In the genomic region with DNA sequence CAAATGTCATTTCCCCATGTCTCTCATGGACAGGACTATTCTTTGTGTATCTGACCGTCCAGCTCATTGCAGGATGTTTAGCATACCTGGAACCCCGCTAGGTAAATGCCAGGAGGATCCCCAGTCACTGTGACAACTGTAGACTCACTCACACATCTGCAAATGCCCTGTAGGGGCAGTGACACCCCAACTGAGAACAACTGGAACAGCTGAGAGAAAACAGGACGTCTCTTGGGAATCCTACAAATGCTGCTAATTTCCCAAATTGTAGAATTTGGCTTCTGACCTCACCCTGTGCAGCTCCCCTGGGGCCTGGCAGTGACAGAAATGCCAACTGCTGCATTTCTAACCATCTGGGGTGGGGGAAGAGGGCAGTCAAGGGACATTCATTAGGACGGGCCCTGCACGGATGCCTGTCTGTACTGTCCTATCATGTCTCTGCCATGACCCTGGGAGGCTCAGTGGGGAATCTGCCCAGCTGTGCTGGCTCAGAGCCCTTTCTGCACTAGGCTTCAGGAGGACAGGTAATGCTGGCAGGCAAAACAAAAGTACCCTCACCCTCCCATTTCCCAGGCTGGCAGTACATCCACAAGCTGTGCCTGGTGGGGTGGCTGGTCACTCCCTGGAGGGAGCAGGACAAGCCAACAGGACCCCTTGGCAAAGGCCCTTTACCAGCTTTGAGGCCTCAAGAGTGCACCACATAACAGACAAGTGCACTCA, we compare ENCODE assay signal across 25 cellular contexts. TPM values are rescaled to one million over a fixed set of nuclear protein-coding genes. Genes with fewer than 3 reads are reported as not detected.
DNase-seq lines count a peak whose midpoint lies in the region; ATAC-seq, FAIRE-seq and TF ChIP-seq lines count a peak whose summit lies in the region.
"Had no signal": no experiment of that assay in that cellular context is flagged by ENCODE, and none has a peak within 500 bp of the region (broad histone marks: within the 10 kb centered on the region; RNA-seq: fewer than 3 reads in every experiment).

No MANE protein-coding gene starts in this region.

- TF ChIP-seq RAD21 in GM12878 (IDR thresholded peaks at IDR 0.05; ENCODE audit: insufficient read depth, low read depth, low read length) (no peak), SK-N-SH (IDR thresholded peaks at IDR 0.05; ENCODE audit: low read length) (no peak)

- H2AFZ ChIP-seq in GM12878 (ENCODE audit: control insufficient read depth, low read depth, low read length) (no peak overlapping the region), SK-N-SH (ENCODE audit: low read depth) (no peak overlapping the region)

- SMC1A ChIA-PET in GM12878 (lab: Charles Lee; ENCODE audit: uncharacterized antibody, unreplicated experiment), result interaction anchor here (1.4 kb wide), 1 partner anchor 14 kb away, joined by 3 read pairs; no protein-coding TSS in a partner anchor

- peaks cover 0 to 5% of the 10 kb centered on the region in 2 experiments; a peak in 2 of 4 replicates for H3K27me3 ChIP-seq in GM12878 (replicated peaks in 1 of 2; ENCODE audit: control insufficient read depth in 2 of 2, insufficient read depth in 2 of 2, low read length in 1 of 2)
- H3K27me3 ChIP-seq in gastrocnemius medialis, result no peaks in the 10 kb centered on the region
- no peaks in the 10 kb centered on the region for H3K27me3 ChIP-seq in SK-N-SH (ENCODE audit: insufficient read depth)
- H3K27me3 ChIP-seq: colonic mucosa, pancreas, right atrium auricular region, thyroid gland had no signal

- FAIRE-seq in GM12878 (lab: Jason Lieb, UNC) (no peak), kidney (lab: Jason Lieb, UNC) (no peak)
- FAIRE-seq: endometrium, GM12892, H54, pancreas had no signal

- CTCF ChIA-PET in GM12878 (lab: Yijun Ruan, JAX), result no interaction called here
- CTCF ChIA-PET in SK-N-SH (lab: Yijun Ruan, JAX), result interaction anchor here (1.0 to 1.1 kb wide), 2 partner anchors 45 to 59 kb away, joined by 3 read pairs; no protein-coding TSS in a partner anchor

- POLR2A ChIA-PET in GM12878 (lab: Charles Lee), result no interaction called here
- POLR2A ChIA-PET in SK-N-SH (lab: Yijun Ruan, JAX), result interaction anchor here (0.6 kb wide), 1 partner anchor 288 kb away, joined by 6 read pairs; no protein-coding TSS in a partner anchor

- peak; percentile 36; the same call in 1 of the 3 replicates for TF ChIP-seq CTCF in GM12872 (IDR thresholded peaks at IDR 0.05; ENCODE audit: insufficient read depth, low read depth, low read length)
- peak in 1 of 3 experiments; percentile 13; a peak in 1 of 6 replicates for TF ChIP-seq CTCF in GM12878 (IDR thresholded peaks at IDR 0.05 in 2 of 3, conservative IDR thresholded peaks at IDR 0.05 in 1 of 3; ENCODE audit: control insufficient read depth in 2 of 3, extremely low read depth in 1 of 3, insufficient read depth in 1 of 3, low read depth in 3 of 3, low read length in 3 of 3)
- no peak for TF ChIP-seq CTCF in kidney (IDR thresholded peaks at IDR 0.05; ENCODE audit: borderline replicate concordance, extremely low read depth, insufficient read depth)
- TF ChIP-seq CTCF in gastrocnemius medialis (IDR thresholded peaks at IDR 0.05 in 4 of 5, conservative IDR thresholded peaks at IDR 0.05 in 1 of 5), result no peak
- TF ChIP-seq CTCF in SK-N-SH (IDR thresholded peaks at IDR 0.05), result no peak

- RAD21 ChIA-PET in GM12878 (lab: Charles Lee; ENCODE audit: unreplicated experiment), result no interaction called here

- in situ Hi-C loops in GM12878 (cut with MboI) (no loop called here), gastrocnemius medialis (cut with MboI; ENCODE audit: low sequenced_read_pairs in 4 of 4) (no loop called here)

- TF ChIP-seq EP300 in GM12878 (IDR thresholded peaks at IDR 0.05; ENCODE audit: borderline replicate concordance in 1 of 2, control insufficient read depth in 1 of 2, low read depth in 2 of 2, low read length in 2 of 2) (no peak), SK-N-SH (IDR thresholded peaks at IDR 0.05; ENCODE audit: borderline replicate concordance in 1 of 2, low read depth in 1 of 2, low read length in 1 of 2) (no peak)

- no peak overlapping the region for H3K4me2 ChIP-seq in GM12878 (ENCODE audit: control insufficient read depth, insufficient read depth)
- H3K4me2 ChIP-seq in SK-N-SH, result no peak overlapping the region

- no peaks in the 10 kb centered on the region for H3K9me2 ChIP-seq in SK-N-SH

- no peaks in the 10 kb centered on the region for H3K79me2 ChIP-seq in GM12878 (ENCODE audit: control insufficient read depth, insufficient read depth, low read length)
- no peaks in the 10 kb centered on the region for H3K79me2 ChIP-seq in SK-N-SH (ENCODE audit: insufficient read depth)

- intact Hi-C loops in GM12878 (cut with micrococcal nuclease; ENCODE audit: unreplicated experiment) (no loop called here), kidney (cut with DNase I) (no loop called here), gastrocnemius medialis (cut with DNase I; ENCODE audit: low total_unique reads) (no loop called here)

- no peak overlapping the region for H3K27ac ChIP-seq in GM12878 (ENCODE audit: control insufficient read depth, insufficient read depth)
- H3K27ac ChIP-seq in kidney (ENCODE audit: low read depth in 2 of 2, low read length in 2 of 2), result no peak overlapping the region
- no peak overlapping the region for H3K27ac ChIP-seq in gastrocnemius medialis
- no peak overlapping the region for H3K27ac ChIP-seq in SK-N-SH (ENCODE audit: low read depth in 2 of 2, low read length in 1 of 2)
- H3K27ac ChIP-seq: colonic mucosa, pancreas, right atrium auricular region, thyroid gland had no signal

- 2% methylated on average over 5 of the region's 5 CpGs for WGBS in GM12878 (ENCODE audit: insufficient coverage, insufficient replicate concordance, low lambda C conversion rate, missing lambda C conversion rate)
- WGBS in SK-N-SH (ENCODE audit: low lambda C conversion rate), result 41% methylated on average over 3 of the region's 5 CpGs

- H3K9ac ChIP-seq in GM12878 (ENCODE audit: control insufficient read depth, insufficient read depth, low read length) (no peak overlapping the region), kidney (ENCODE audit: low read length in 2 of 2) (no peak overlapping the region), SK-N-SH (no peak overlapping the region)

- H3K36me3 ChIP-seq in GM12878 (ENCODE audit: control insufficient read depth in 2 of 2, insufficient read depth in 2 of 2, low read length in 1 of 2) (no peaks in the 10 kb centered on the region), kidney (ENCODE audit: control insufficient read depth in 1 of 2, insufficient read depth in 2 of 2, low read length in 2 of 2) (no peaks in the 10 kb centered on the region), gastrocnemius medialis (no peaks in the 10 kb centered on the region), SK-N-SH (replicated peaks in 1 of 2; ENCODE audit: control insufficient read depth in 1 of 2, insufficient read depth in 2 of 2, low read length in 1 of 2) (no peaks in the 10 kb centered on the region)
- H3K36me3 ChIP-seq: colonic mucosa, pancreas, right atrium auricular region, thyroid gland had no signal

- no TSS peak for BruUV-seq in GM12878 (replicated peaks; lab: Mats Ljungman, UMichigan)

- ATAC-seq in GM12878, result peak; percentile 57; the same call in 2 of the 3 replicates
- ATAC-seq in GM21367 (IDR thresholded peaks at IDR 0.05; ENCODE audit: unreplicated experiment), result no peak
- no peak for ATAC-seq in gastrocnemius medialis
- ATAC-seq: natural killer cell, pancreas had no signal

- no peaks in the 10 kb centered on the region for H3F3A ChIP-seq in SK-N-SH (replicated peaks; ENCODE audit: insufficient read depth)

- H3K4me1 ChIP-seq in GM12878 (ENCODE audit: control insufficient read depth, insufficient read depth, low read length), result no peaks in the 10 kb centered on the region
- peaks cover 0 to 2% of the 10 kb centered on the region in 2 donors for H3K4me1 ChIP-seq in kidney (ENCODE audit: control insufficient read depth in 1 of 2, insufficient read depth in 1 of 2, low read depth in 1 of 2, low read length in 2 of 2)
- no peaks in the 10 kb centered on the region for H3K4me1 ChIP-seq in gastrocnemius medialis
- H3K4me1 ChIP-seq in SK-N-SH (ENCODE audit: control insufficient read depth in 1 of 2, insufficient read depth in 2 of 2, low read depth in 1 of 2, low read length in 1 of 2), result peaks cover 0 to 10% of the 10 kb centered on the region in 2 experiments; a peak in 1 of 4 replicates
- H3K4me1 ChIP-seq: colonic mucosa, thyroid gland had no signal

- H4K20me1 ChIP-seq in GM12878 (ENCODE audit: control insufficient read depth, insufficient read depth), result no peaks in the 10 kb centered on the region
- no peaks in the 10 kb centered on the region for H4K20me1 ChIP-seq in SK-N-SH (ENCODE audit: insufficient read depth)

- no peaks in the 10 kb centered on the region for H3K9me3 ChIP-seq in GM12878 (replicated peaks; ENCODE audit: control insufficient read depth, insufficient read depth, low read length)
- H3K9me3 ChIP-seq in kidney (ENCODE audit: control insufficient read depth in 1 of 2, low read length in 2 of 2), result no peaks in the 10 kb centered on the region
- H3K9me3 ChIP-seq in gastrocnemius medialis, result no peaks in the 10 kb centered on the region
- H3K9me3 ChIP-seq in SK-N-SH, result no peaks in the 10 kb centered on the region
- H3K9me3 ChIP-seq: colonic mucosa, pancreas, right atrium auricular region, thyroid gland had no signal

- H3K4me3 ChIP-seq in GM12878 (no peak overlapping the region), kidney (ENCODE audit: low read length in 2 of 2) (no peak overlapping the region), gastrocnemius medialis (no peak overlapping the region), SK-N-SH (ENCODE audit: low read depth in 2 of 2, low read length in 1 of 2) (no peak overlapping the region)
- H3K4me3 ChIP-seq: colonic mucosa, pancreas, right atrium auricular region, thyroid gland had no signal

- DNase-seq in LHCN-M2 (ENCODE audit: low read depth) (peak; percentile 21), GM12878 (ENCODE audit: low read depth, low spot score) (no peak), kidney (peak; percentile 12), UCSD-AML1 (lab: John Stamatoyannopoulos, UW; ENCODE audit: unreplicated experiment) (no peak), gastrocnemius medialis (no peak), SK-N-SH (no peak)
- DNase-seq: activated CD4-positive, alpha-beta T cell treated with anti-CD3 and anti-CD28 coated beads for 4 hours; CD4-positive, alpha-beta memory T cell; colonic mucosa; GF-D8; KBM-7; MV-4-11; natural killer cell; NCI-H1930; NCI-H226; NCI-H774; pancreas; T-helper 1 cell; thyroid gland had no signal

- TF ChIP-seq POLR2A in GM12878 (IDR thresholded peaks at IDR 0.05; ENCODE audit: low read depth, low read length), result no peak
- TF ChIP-seq POLR2A in gastrocnemius medialis (IDR thresholded peaks at IDR 0.05), result no peak

RNA-seq across cellular contexts. Expression of gene RAB6B, which starts 30.4 kb away (rescaled TPM):
- total RNA-seq in LHCN-M2 (2014; rRNA removed), result 0.32 and 0.69 TPM in 2 replicates
- 2.8 TPM for polyA plus RNA-seq in LHCN-M2 (2012)
- total RNA-seq in GM12878 (2013; cell fraction: nucleolus; rRNA removed), result not detected in 2 replicates
- not detected in 2 replicates for total RNA-seq in GM12878 (2014; rRNA removed)
- not detected in 2 replicates for total RNA-seq in GM12878 (2014; rRNA removed; fragmentation: Illumina TruSeq; extraction: Trizol)
- 0.13 TPM in 1 of 2 replicates, not detected in the other for total RNA-seq in GM12878 (2021)
- 0.47 TPM for polyA plus RNA-seq in GM12878 (2011; ENCODE audit: low read depth)
- not detected in 2 replicates for polyA plus RNA-seq in GM12878 (2011; rRNA removed)
- not detected in 2 replicates for polyA plus RNA-seq in GM12878 (2011; cell fraction: cytosol; rRNA removed)
- 0.03 TPM in 1 of 2 replicates, not detected in the other for polyA plus RNA-seq in GM12878 (2011; cell fraction: nucleus; rRNA removed)
- 0.57 and 1.5 TPM in 2 replicates for polyA plus RNA-seq in GM12878 (2012)
- 0.01 TPM in 1 of 2 replicates, not detected in the other for polyA plus RNA-seq in GM12878 (2014; fragmentation: Illumina TruSeq; extraction: Trizol)
- polyA plus RNA-seq in GM12878 (2014; fragmentation: Nextera tagmentation; extraction: Ambion mirVana), result under 1 TPM in 1 of 2 experiments, not detected in 1; 0.02 TPM
- polyA plus RNA-seq in GM12878 (2014; rRNA removed), result 0.04 TPM in 1 of 2 replicates, not detected in the other
- polyA plus RNA-seq in GM12878 (2016; fragmentation: Nextera tagmentation; extraction: Ambion mirVana), result under 1 TPM; 0.09 to 0.16 TPM
- not detected in 2 replicates for polyA minus RNA-seq in GM12878 (2011; rRNA and poly(A)+ RNA removed)
- polyA minus RNA-seq in GM12878 (2011; cell fraction: cytosol; rRNA and poly(A)+ RNA removed), result not detected in 2 replicates
- polyA minus RNA-seq in GM12878 (2011; cell fraction: nucleus; rRNA and poly(A)+ RNA removed), result not detected in 2 replicates
- 17.7 TPM for total RNA-seq in kidney
- 6.6 TPM for polyA plus RNA-seq in kidney (ENCODE audit: insufficient read depth, low read depth, low replicate concordance)
- total RNA-seq in gastrocnemius medialis, result 1 to 10 TPM in 1 of 4 donors, under 1 TPM in 3; 0.31 to 1.1 (median 0.72) TPM
- polyA plus RNA-seq in SK-N-SH (2012; rRNA removed), result 8.5 and 9.3 TPM in 2 replicates
- polyA plus RNA-seq in SK-N-SH (2012; cell fraction: cytosol; rRNA removed), result 8.0 and 9.7 TPM in 2 replicates
- polyA plus RNA-seq in SK-N-SH (2012; cell fraction: nucleus; rRNA removed), result 7.2 and 7.3 TPM in 2 replicates

RNA-seq across cellular contexts. Expression of gene SRPRB, which starts 59.7 kb away (rescaled TPM):
- 43.0 and 56.6 TPM in 2 replicates for total RNA-seq in LHCN-M2 (2014; rRNA removed)
- 46.2 TPM for polyA plus RNA-seq in LHCN-M2 (2012)
- total RNA-seq in GM12878 (2013; cell fraction: nucleolus; rRNA removed), result 40.0 and 42.4 TPM in 2 replicates
- 45.5 and 46.9 TPM in 2 replicates for total RNA-seq in GM12878 (2014; rRNA removed)
- total RNA-seq in GM12878 (2014; rRNA removed; fragmentation: Illumina TruSeq; extraction: Trizol), result 37.6 and 43.0 TPM in 2 replicates
- 63.0 and 65.1 TPM in 2 replicates for total RNA-seq in GM12878 (2021)
- polyA plus RNA-seq in GM12878 (2011; ENCODE audit: low read depth), result 23.8 TPM
- 45.2 and 45.6 TPM in 2 replicates for polyA plus RNA-seq in GM12878 (2011; rRNA removed)
- 37.1 and 59.6 TPM in 2 replicates for polyA plus RNA-seq in GM12878 (2011; cell fraction: cytosol; rRNA removed)
- 35.1 and 46.4 TPM in 2 replicates for polyA plus RNA-seq in GM12878 (2011; cell fraction: nucleus; rRNA removed)
- polyA plus RNA-seq in GM12878 (2012), result 31.6 and 39.6 TPM in 2 replicates
- 42.4 and 46.3 TPM in 2 replicates for polyA plus RNA-seq in GM12878 (2014; fragmentation: Illumina TruSeq; extraction: Trizol)
- 10 to 100 TPM; 30.6 to 39.1 TPM for polyA plus RNA-seq in GM12878 (2014; fragmentation: Nextera tagmentation; extraction: Ambion mirVana)
- polyA plus RNA-seq in GM12878 (2014; rRNA removed), result 56.1 and 60.2 TPM in 2 replicates
- polyA plus RNA-seq in GM12878 (2016; fragmentation: Nextera tagmentation; extraction: Ambion mirVana), result 100 to 1,000 TPM in 1 of 2 experiments, 10 to 100 TPM in 1; 93.7 to 107 TPM
- 48.5 and 79.9 TPM in 2 replicates for polyA minus RNA-seq in GM12878 (2011; rRNA and poly(A)+ RNA removed)
- 48.1 and 65.5 TPM in 2 replicates for polyA minus RNA-seq in GM12878 (2011; cell fraction: cytosol; rRNA and poly(A)+ RNA removed)
- 20.3 and 27.9 TPM in 2 replicates for polyA minus RNA-seq in GM12878 (2011; cell fraction: nucleus; rRNA and poly(A)+ RNA removed)
- 58.8 TPM for total RNA-seq in kidney
- polyA plus RNA-seq in kidney (ENCODE audit: insufficient read depth, low read depth, low replicate concordance), result 47.9 TPM
- total RNA-seq in gastrocnemius medialis, result 10 to 100 TPM; 19.0 to 22.3 (median 20.6) TPM
- polyA plus RNA-seq in SK-N-SH (2012; rRNA removed), result 28.8 and 54.3 TPM in 2 replicates
- 42.1 and 43.6 TPM in 2 replicates for polyA plus RNA-seq in SK-N-SH (2012; cell fraction: cytosol; rRNA removed)
- polyA plus RNA-seq in SK-N-SH (2012; cell fraction: nucleus; rRNA removed), result 25.7 and 28.3 TPM in 2 replicates

Comparison
In these comparisons a context has a peak if more than half of its experiments do, and no peak if none do; other contexts are left out.
1. DNase-seq: peak in LHCN-M2 (single experiment) and kidney (single experiment); none in GM12878 (single experiment), UCSD-AML1 (single experiment), gastrocnemius medialis (0 of 2) and SK-N-SH (single experiment).